Comparison of ENCODE assay signal across 15 cellular contexts in the genomic region with DNA sequence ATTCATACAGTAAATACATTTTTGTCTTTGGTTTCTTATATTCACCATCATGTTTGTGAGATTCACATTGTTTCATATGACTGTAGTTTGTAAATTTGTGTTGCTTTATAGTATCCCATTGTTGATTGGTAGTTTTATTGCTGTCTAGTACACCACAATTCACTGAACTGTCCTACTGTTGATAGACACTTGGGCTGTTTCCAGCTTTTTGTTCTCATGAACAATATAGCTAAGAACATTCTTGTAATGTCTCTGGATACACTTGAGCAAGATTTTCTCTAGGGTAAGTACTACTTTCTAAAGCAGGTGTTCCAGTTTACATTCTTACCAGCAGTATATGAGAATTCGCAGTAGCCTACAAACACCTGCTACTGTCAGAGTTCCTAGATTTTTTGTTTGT. TPM values are rescaled to one million over a fixed set of nuclear protein-coding genes. Genes with fewer than 3 reads are reported as not detected.
A peak's percentile ranks its signal among the peaks of the same experiment; 100 is the strongest.
DNase-seq lines count a peak whose midpoint lies in the region; ATAC-seq and TF ChIP-seq lines count a peak whose summit lies in the region.
"Had no signal": no experiment of that assay in that cellular context is flagged by ENCODE, and none has a peak within 500 bp of the region (broad histone marks: within the 10 kb centered on the region; RNA-seq: fewer than 3 reads in every experiment).

No MANE protein-coding gene starts in this region.

- peaks cover 18 to 32% of the 10 kb centered on the region in 2 donors for H3K4me1 ChIP-seq in left lung

- H3K4me1 Mint-ChIP-seq in stimulated activated naive CD8-positive, alpha-beta T cell treated with anti-CD3 and anti-CD28 coated beads, Interleukin-15, Interleukin-2, amounts not matched to agents 100 ng/mL and 50 ng/mL, for 24 hours (ENCODE audit: low read depth) = peaks cover 29% of the 10 kb centered on the region
- H3K4me1 Mint-ChIP-seq in activated T-helper 1 cell treated with anti-CD3 and anti-CD28 coated beads, Interleukin-12 subunit alpha, Interleukin-12 subunit beta, Interleukin-2, Interleukin-4 antibody, amounts not matched to agents 30 ng/mL and 10 ng/mL and 1 ng/mL, durations not matched to agents 14 hours and 24 hours and 36 hours (ENCODE audit: low read depth) = peaks cover 25% of the 10 kb centered on the region
- H3K4me1 Mint-ChIP-seq in type B pancreatic cell (ENCODE audit: unreplicated experiment) = peaks cover 17% of the 10 kb centered on the region

- H3K36me3 Mint-ChIP-seq in stimulated activated naive CD8-positive, alpha-beta T cell treated with anti-CD3 and anti-CD28 coated beads, Interleukin-15, Interleukin-2, amounts not matched to agents 100 ng/mL and 50 ng/mL, for 24 hours (ENCODE audit: low read depth) = peaks cover 21% of the 10 kb centered on the region
- peaks cover 18% of the 10 kb centered on the region for H3K36me3 Mint-ChIP-seq in activated T-helper 1 cell treated with anti-CD3 and anti-CD28 coated beads, Interleukin-12 subunit alpha, Interleukin-12 subunit beta, Interleukin-2, Interleukin-4 antibody, amounts not matched to agents 30 ng/mL and 10 ng/mL and 1 ng/mL, durations not matched to agents 14 hours and 24 hours and 36 hours (ENCODE audit: low read depth)
- peaks cover 13% of the 10 kb centered on the region for H3K36me3 Mint-ChIP-seq in type B pancreatic cell

- peaks cover 4% of the 10 kb centered on the region for H3K27me3 Mint-ChIP-seq in stimulated activated naive CD8-positive, alpha-beta T cell treated with anti-CD3 and anti-CD28 coated beads, Interleukin-15, Interleukin-2, amounts not matched to agents 100 ng/mL and 50 ng/mL, for 24 hours
- peaks cover 10% of the 10 kb centered on the region for H3K27me3 Mint-ChIP-seq in activated T-helper 1 cell treated with anti-CD3 and anti-CD28 coated beads, Interleukin-12 subunit alpha, Interleukin-12 subunit beta, Interleukin-2, Interleukin-4 antibody, amounts not matched to agents 30 ng/mL and 10 ng/mL and 1 ng/mL, durations not matched to agents 14 hours and 24 hours and 36 hours (ENCODE audit: insufficient read depth)
- no peaks in the 10 kb centered on the region for H3K27me3 Mint-ChIP-seq in type B pancreatic cell

- H3K27ac Mint-ChIP-seq in stimulated activated naive CD8-positive, alpha-beta T cell treated with anti-CD3 and anti-CD28 coated beads, Interleukin-15, Interleukin-2, amounts not matched to agents 100 ng/mL and 50 ng/mL, for 24 hours = peak overlapping the region; percentile 21
- H3K27ac Mint-ChIP-seq in activated T-helper 1 cell treated with anti-CD3 and anti-CD28 coated beads, Interleukin-12 subunit alpha, Interleukin-12 subunit beta, Interleukin-2, Interleukin-4 antibody, amounts not matched to agents 30 ng/mL and 10 ng/mL and 1 ng/mL, durations not matched to agents 14 hours and 24 hours and 36 hours = peak overlapping the region; percentile 29
- peak overlapping the region; percentile 87 for H3K27ac Mint-ChIP-seq in type B pancreatic cell

- no peak overlapping the region for H3K4me3 ChIP-seq in left lung
- H3K4me3 ChIP-seq: spleen, thoracic aorta had no signal

- peak overlapping the region; percentile 20 for H3K4me3 Mint-ChIP-seq in stimulated activated naive CD8-positive, alpha-beta T cell treated with anti-CD3 and anti-CD28 coated beads, Interleukin-15, Interleukin-2, amounts not matched to agents 100 ng/mL and 50 ng/mL, for 24 hours
- peak overlapping the region; percentile 74 for H3K4me3 Mint-ChIP-seq in activated T-helper 1 cell treated with anti-CD3 and anti-CD28 coated beads, Interleukin-12 subunit alpha, Interleukin-12 subunit beta, Interleukin-2, Interleukin-4 antibody, amounts not matched to agents 30 ng/mL and 10 ng/mL and 1 ng/mL, durations not matched to agents 14 hours and 24 hours and 36 hours
- H3K4me3 Mint-ChIP-seq in type B pancreatic cell = peak overlapping the region; percentile 82

- H3K9me3 Mint-ChIP-seq in stimulated activated naive CD8-positive, alpha-beta T cell treated with anti-CD3 and anti-CD28 coated beads, Interleukin-15, Interleukin-2, amounts not matched to agents 100 ng/mL and 50 ng/mL, for 24 hours = no peaks in the 10 kb centered on the region
- no peaks in the 10 kb centered on the region for H3K9me3 Mint-ChIP-seq in activated T-helper 1 cell treated with anti-CD3 and anti-CD28 coated beads, Interleukin-12 subunit alpha, Interleukin-12 subunit beta, Interleukin-2, Interleukin-4 antibody, amounts not matched to agents 30 ng/mL and 10 ng/mL and 1 ng/mL, durations not matched to agents 14 hours and 24 hours and 36 hours
- no peaks in the 10 kb centered on the region for H3K9me3 Mint-ChIP-seq in type B pancreatic cell

- no peak overlapping the region for H3K27ac ChIP-seq in left lung
- H3K27ac ChIP-seq: spleen, thoracic aorta had no signal

- intact Hi-C loops in activated T-helper 1 cell treated with anti-CD3 and anti-CD28 coated beads, Interleukin-12 subunit alpha, Interleukin-12 subunit beta, Interleukin-2, Interleukin-4 antibody, amounts not matched to agents 30 ng/mL and 10 ng/mL and 1 ng/mL, durations not matched to agents 14 hours and 24 hours and 36 hours (cut with micrococcal nuclease) = no loop called here
- intact Hi-C loops in left lung (cut with DNase I) = loop anchor here in 1 of 2 donors (10.0 kb wide), 1 partner anchor 194 kb away; no protein-coding TSS in a partner anchor

- DNase-seq in stimulated activated naive CD8-positive, alpha-beta T cell treated with anti-CD3 and anti-CD28 coated beads, Interleukin-15, Interleukin-2, amounts not matched to agents 100 U/mL and 50 U/mL, for 24 hours = no peak
- no peak for DNase-seq in activated T-helper 1 cell treated with anti-CD3 and anti-CD28 coated beads, Interleukin-12 subunit alpha, Interleukin-12 subunit beta, Interleukin-2, Interleukin-4 antibody, amounts not matched to agents 30 ng/mL and 10 ng/mL and 1 ng/mL, durations not matched to agents 14 hours and 24 hours and 36 hours (ENCODE audit: low spot score)
- DNase-seq in left lung (no peak), type B pancreatic cell (ENCODE audit: extremely low spot score, unreplicated experiment) (no peak), HCEC 1CT (no peak), SW 1271 (lab: John Stamatoyannopoulos, UW) (no peak)
- DNase-seq: GF-D8, islet precursor cell, NCI-H1417 treated with DMSO at 0.1 percent for 48 hours, spleen had no signal

- H3K27me3 ChIP-seq in left lung = no peaks in the 10 kb centered on the region
- H3K27me3 ChIP-seq: BLaER1 treated with 17β-estradiol and CSF1 and Interleukin-3, amounts not matched to agents 10 nM and 100 nM had no signal

- TF ChIP-seq CTCF in left lung (IDR thresholded peaks at IDR 0.05) (no peak), type B pancreatic cell (conservative IDR thresholded peaks at IDR 0.05) (no peak)

- no peaks in the 10 kb centered on the region for H3K9me3 ChIP-seq in left lung
- H3K9me3 ChIP-seq: spleen, thoracic aorta had no signal

- H3K36me3 ChIP-seq in left lung = peaks cover 0 to 12% of the 10 kb centered on the region in 2 donors
- H3K36me3 ChIP-seq: thoracic aorta had no signal

- ATAC-seq in stimulated activated naive CD8-positive, alpha-beta T cell treated with anti-CD3 and anti-CD28 coated beads, Interleukin-15, Interleukin-2, amounts not matched to agents 100 U/mL and 50 U/mL, for 24 hours = no peak
- ATAC-seq in left lung = peak; percentile 2
- ATAC-seq in GM21515 (IDR thresholded peaks at IDR 0.05; ENCODE audit: unreplicated experiment) = no peak
- ATAC-seq: Right ventricle myocardium inferior had no signal

RNA-seq across cellular contexts. Expression of a gene that starts 1.4 kb away (rescaled TPM):
- total RNA-seq in activated T-helper 1 cell treated with anti-CD3 and anti-CD28 coated beads, Interleukin-12 subunit alpha, Interleukin-12 subunit beta, Interleukin-2, Interleukin-4 antibody, amounts not matched to agents 30 ng/mL and 10 ng/mL and 1 ng/mL, durations not matched to agents 14 hours and 24 hours and 36 hours = 265 and 280 TPM in 2 replicates
- total RNA-seq in left lung (100 to 1,000 TPM; 169 to 178 TPM), type B pancreatic cell (ENCODE audit: low replicate concordance) (210 and 232 TPM in 2 replicates)

RNA-seq across cellular contexts. Expression of a gene that starts 37.8 kb away (rescaled TPM):
- 29.4 and 32.4 TPM in 2 replicates for total RNA-seq in activated T-helper 1 cell treated with anti-CD3 and anti-CD28 coated beads, Interleukin-12 subunit alpha, Interleukin-12 subunit beta, Interleukin-2, Interleukin-4 antibody, amounts not matched to agents 30 ng/mL and 10 ng/mL and 1 ng/mL, durations not matched to agents 14 hours and 24 hours and 36 hours
- total RNA-seq in left lung (1 to 10 TPM; 2.0 to 4.8 TPM), type B pancreatic cell (ENCODE audit: low replicate concordance) (7.6 and 20.5 TPM in 2 replicates)
- total RNA-seq: thoracic aorta had no signal

RNA-seq across cellular contexts. Expression of a gene that starts 37.9 kb away (rescaled TPM):
- total RNA-seq in activated T-helper 1 cell treated with anti-CD3 and anti-CD28 coated beads, Interleukin-12 subunit alpha, Interleukin-12 subunit beta, Interleukin-2, Interleukin-4 antibody, amounts not matched to agents 30 ng/mL and 10 ng/mL and 1 ng/mL, durations not matched to agents 14 hours and 24 hours and 36 hours = 31.4 and 33.3 TPM in 2 replicates
- total RNA-seq in left lung (10 to 100 TPM; 17.3 to 18.5 TPM), type B pancreatic cell (ENCODE audit: low replicate concordance) (22.0 and 24.1 TPM in 2 replicates)

Comparison
In these comparisons a context has a peak if more than half of its experiments do, and no peak if none do; other contexts are left out.
1. H3K27ac Mint-ChIP-seq: peak in every context shown above with its lines; median percentile 87 in type B pancreatic cell; 29 in activated T-helper 1 cell treated with anti-CD3 and anti-CD28 coated beads, Interleukin-12 subunit alpha, Interleukin-12 subunit beta, Interleukin-2, Interleukin-4 antibody, amounts not matched to agents 30 ng/mL and 10 ng/mL and 1 ng/mL, durations not matched to agents 14 hours and 24 hours and 36 hours; 21 in stimulated activated naive CD8-positive, alpha-beta T cell treated with anti-CD3 and anti-CD28 coated beads, Interleukin-15, Interleukin-2, amounts not matched to agents 100 ng/mL and 50 ng/mL, for 24 hours.
2. H3K4me3 Mint-ChIP-seq: peak in every context shown above with its lines; median percentile 82 in type B pancreatic cell; 74 in activated T-helper 1 cell treated with anti-CD3 and anti-CD28 coated beads, Interleukin-12 subunit alpha, Interleukin-12 subunit beta, Interleukin-2, Interleukin-4 antibody, amounts not matched to agents 30 ng/mL and 10 ng/mL and 1 ng/mL, durations not matched to agents 14 hours and 24 hours and 36 hours; 20 in stimulated activated naive CD8-positive, alpha-beta T cell treated with anti-CD3 and anti-CD28 coated beads, Interleukin-15, Interleukin-2, amounts not matched to agents 100 ng/mL and 50 ng/mL, for 24 hours.